In genomic region chr9:129491486-129491855, GRCh38 we compare ENCODE assay signal across 9 cellular contexts.
DNase-seq lines count a peak whose midpoint lies in the region; ATAC-seq and TF ChIP-seq lines count a peak whose summit lies in the region.
"Had no signal": no experiment of that assay in that cellular context is flagged by ENCODE, and none has a peak within 500 bp of the region (broad histone marks: within the 10 kb centered on the region; RNA-seq: fewer than 3 reads in every experiment).

No MANE protein-coding gene starts in this region.

- H3K36me3 Mint-ChIP-seq in activated CD4-positive, alpha-beta T cell treated with anti-CD3 and anti-CD28 coated beads for 36 hours (ENCODE audit: low read depth), result peaks cover 30% of the 10 kb centered on the region
- H3K36me3 Mint-ChIP-seq in mesothelial cell of epicardium (no peaks in the 10 kb centered on the region), type B pancreatic cell (no peaks in the 10 kb centered on the region)

- TF ChIP-seq CTCF in mesothelial cell of epicardium (IDR thresholded peaks at IDR 0.05; ENCODE audit: unreplicated experiment) (no peak), type B pancreatic cell (conservative IDR thresholded peaks at IDR 0.05) (no peak)

- H3K27ac Mint-ChIP-seq in activated CD4-positive, alpha-beta T cell treated with anti-CD3 and anti-CD28 coated beads for 36 hours, result peak overlapping the region; percentile 59
- H3K27ac Mint-ChIP-seq in mesothelial cell of epicardium, result peak overlapping the region; percentile 98
- H3K27ac Mint-ChIP-seq in type B pancreatic cell, result peak overlapping the region; percentile 98

- POLR2A ChIA-PET in activated CD4-positive, alpha-beta T cell treated with anti-CD3 and anti-CD28 coated beads for 36 hours (lab: Charles Lee), result no interaction called here

- H3K9me3 Mint-ChIP-seq in activated CD4-positive, alpha-beta T cell treated with anti-CD3 and anti-CD28 coated beads for 36 hours (ENCODE audit: low read depth), result no peaks in the 10 kb centered on the region
- H3K9me3 Mint-ChIP-seq in mesothelial cell of epicardium (no peaks in the 10 kb centered on the region), type B pancreatic cell (no peaks in the 10 kb centered on the region)

- no peak for ATAC-seq in activated CD4-positive, alpha-beta T cell treated with anti-CD3 and anti-CD28 coated beads for 36 hours
- no peak for ATAC-seq in GM18909 (IDR thresholded peaks at IDR 0.05; ENCODE audit: poor library complexity, unreplicated experiment)

- intact Hi-C loops in activated CD4-positive, alpha-beta T cell treated with anti-CD3 and anti-CD28 coated beads for 36 hours (cut with DNase I, micrococcal nuclease), result loop anchor here in 1 of 2 experiments (10.0 kb wide), 1 partner anchor 113 kb away; no protein-coding TSS in a partner anchor

- peak overlapping the region; percentile 71 for H3K27ac ChIP-seq in cingulate gyrus (ENCODE audit: low read depth, low read length)

- peaks cover 50% of the 10 kb centered on the region for H3K4me1 Mint-ChIP-seq in activated CD4-positive, alpha-beta T cell treated with anti-CD3 and anti-CD28 coated beads for 36 hours
- peaks cover 82% of the 10 kb centered on the region for H3K4me1 Mint-ChIP-seq in mesothelial cell of epicardium
- H3K4me1 Mint-ChIP-seq in type B pancreatic cell (ENCODE audit: unreplicated experiment), result peaks cover 58% of the 10 kb centered on the region

- CTCF ChIA-PET in activated CD4-positive, alpha-beta T cell treated with anti-CD3 and anti-CD28 coated beads for 36 hours (lab: Charles Lee), result no interaction called here

- peak overlapping the region; percentile 93 for H3K4me3 Mint-ChIP-seq in activated CD4-positive, alpha-beta T cell treated with anti-CD3 and anti-CD28 coated beads for 36 hours
- H3K4me3 Mint-ChIP-seq in mesothelial cell of epicardium, result peak overlapping the region; percentile 62
- peak overlapping the region; percentile 1 for H3K4me3 Mint-ChIP-seq in type B pancreatic cell

- no peak for DNase-seq in activated CD4-positive, alpha-beta T cell treated with anti-CD3 and anti-CD28 coated beads for 36 hours
- DNase-seq in activated CD4-positive, alpha-beta T cell treated with anti-CD3 and anti-CD28 coated beads, Interleukin-2, amount 50 U/mL, for 1 hour, result no peak
- DNase-seq in mesothelial cell of epicardium (ENCODE audit: low spot score in 2 of 2, unreplicated experiment in 2 of 2) (no peak), type B pancreatic cell (ENCODE audit: extremely low spot score, unreplicated experiment) (no peak)
- DNase-seq in central memory CD4-positive, alpha-beta T cell, result no peak
- DNase-seq in stimulated activated CD4-positive, alpha-beta T cell treated with anti-CD3 and anti-CD28 coated beads, Interleukin-1b, Interleukin-23, amount 100 ng/mL, for 48 hours, result no peak
- DNase-seq: activated naive CD4-positive, alpha-beta T cell treated with Interleukin-2 at 50 U/mL for 16 hours had no signal

- no peaks in the 10 kb centered on the region for H3K27me3 Mint-ChIP-seq in activated CD4-positive, alpha-beta T cell treated with anti-CD3 and anti-CD28 coated beads for 36 hours
- H3K27me3 Mint-ChIP-seq in mesothelial cell of epicardium (ENCODE audit: low read depth) (no peaks in the 10 kb centered on the region), type B pancreatic cell (no peaks in the 10 kb centered on the region)

Comparison
In these comparisons a context has a peak if more than half of its experiments do, and no peak if none do; other contexts are left out.
1. H3K4me3 Mint-ChIP-seq: peak in every context shown above with its lines; median percentile 93 in activated CD4-positive, alpha-beta T cell treated with anti-CD3 and anti-CD28 coated beads for 36 hours; 62 in mesothelial cell of epicardium; 1 in type B pancreatic cell.